ENCODE assay signal across 24 cellular contexts in genomic region chr10:116469437-116469836, GRCh38. TPM values are rescaled to one million over a fixed set of nuclear protein-coding genes. Genes with fewer than 3 reads are reported as not detected.
"Had no signal": no experiment of that assay in that cellular context is flagged by ENCODE, and none has a peak within 500 bp of the region (broad histone marks: within the 10 kb centered on the region; RNA-seq: fewer than 3 reads in every experiment).

No MANE protein-coding gene starts in this region.

- H3K4me3 ChIP-seq: colonic mucosa, esophagus squamous epithelium, gastrocnemius medialis, heart right ventricle, spleen, transverse colon had no signal

- DNase-seq: activated CD4-positive, alpha-beta T cell treated with anti-CD3 and anti-CD28 coated beads for 36 hours; activated CD8-positive, alpha-beta memory T cell treated with anti-CD3 and anti-CD28 coated beads, Interleukin-2, amount 50 U/mL, for 48 hours; activated CD8-positive, alpha-beta T cell treated with anti-CD3 and anti-CD28 coated beads for 36 hours; activated naive CD4-positive, alpha-beta T cell; activated naive CD8-positive, alpha-beta T cell treated with anti-CD3 and anti-CD28 coated beads, Interleukin-2, amount 50 U/mL, for 24 hours; colonic mucosa; esophagus squamous epithelium; gastrocnemius medialis; heart right ventricle; kidney; left ventricle myocardium superior; midbrain; posterior cingulate gyrus; right cardiac atrium; spleen; stimulated activated CD4-positive, alpha-beta T cell treated with anti-CD3 and anti-CD28 coated beads, Interleukin-1b, Interleukin-23, amount 100 ng/mL, for 48 hours; stimulated activated naive B cell treated with anti-CD40 and anti-IgM and Interleukin-4, amounts not matched to agents 10 μg/mL and 1 μg/mL and 100 μg/mL, for 72 hours; substantia nigra; T-helper 1 cell; transverse colon; WERI-Rb-1 had no signal

- FAIRE-seq: kidney had no signal

- H3K4me1 ChIP-seq: colonic mucosa, esophagus squamous epithelium, gastrocnemius medialis, heart right ventricle, spleen, transverse colon had no signal

- H3K4me3 Mint-ChIP-seq: activated CD4-positive, alpha-beta T cell treated with anti-CD3 and anti-CD28 coated beads for 36 hours; activated CD8-positive, alpha-beta T cell treated with anti-CD3 and anti-CD28 coated beads for 36 hours; activated naive CD8-positive, alpha-beta T cell treated with anti-CD3 and anti-CD28 coated beads, Interleukin-2, amount 50 U/mL, for 24 hours; activated T-helper 1 cell treated with anti-CD3 and anti-CD28 coated beads, Interleukin-12 subunit alpha, Interleukin-12 subunit beta, Interleukin-2, Interleukin-4 antibody, amounts not matched to agents 30 ng/mL and 10 ng/mL and 1 ng/mL, durations not matched to agents 14 hours and 24 hours and 36 hours; stimulated activated naive B cell treated with anti-CD40 and anti-IgM and Interleukin-4, amounts not matched to agents 10 μg/mL and 1 μg/mL and 100 μg/mL, for 72 hours had no signal

- H3K36me3 Mint-ChIP-seq: stimulated activated naive B cell treated with anti-CD40 and anti-IgM and Interleukin-4, amounts not matched to agents 10 μg/mL and 1 μg/mL and 100 μg/mL, for 72 hours had no signal

- H3K9me3 Mint-ChIP-seq: activated CD8-positive, alpha-beta T cell treated with anti-CD3 and anti-CD28 coated beads for 36 hours; activated naive CD8-positive, alpha-beta T cell treated with anti-CD3 and anti-CD28 coated beads, Interleukin-2, amount 50 U/mL, for 24 hours; activated T-helper 1 cell treated with anti-CD3 and anti-CD28 coated beads, Interleukin-12 subunit alpha, Interleukin-12 subunit beta, Interleukin-2, Interleukin-4 antibody, amounts not matched to agents 30 ng/mL and 10 ng/mL and 1 ng/mL, durations not matched to agents 14 hours and 24 hours and 36 hours had no signal

- H3K27ac Mint-ChIP-seq: activated CD4-positive, alpha-beta T cell treated with anti-CD3 and anti-CD28 coated beads for 36 hours; activated CD8-positive, alpha-beta T cell treated with anti-CD3 and anti-CD28 coated beads for 36 hours; activated naive CD8-positive, alpha-beta T cell treated with anti-CD3 and anti-CD28 coated beads, Interleukin-2, amount 50 U/mL, for 24 hours; activated T-helper 1 cell treated with anti-CD3 and anti-CD28 coated beads, Interleukin-12 subunit alpha, Interleukin-12 subunit beta, Interleukin-2, Interleukin-4 antibody, amounts not matched to agents 30 ng/mL and 10 ng/mL and 1 ng/mL, durations not matched to agents 14 hours and 24 hours and 36 hours; stimulated activated naive B cell treated with anti-CD40 and anti-IgM and Interleukin-4, amounts not matched to agents 10 μg/mL and 1 μg/mL and 100 μg/mL, for 72 hours had no signal

- H3K27ac ChIP-seq: colonic mucosa, esophagus squamous epithelium, gastrocnemius medialis, heart right ventricle, neutrophil, spleen, transverse colon, WERI-Rb-1 had no signal

- H3K9me3 ChIP-seq: colonic mucosa, esophagus squamous epithelium, gastrocnemius medialis, heart right ventricle, neutrophil, spleen, transverse colon had no signal

- H3K36me3 ChIP-seq: colonic mucosa, esophagus squamous epithelium, gastrocnemius medialis, heart right ventricle, neutrophil, spleen, transverse colon, WERI-Rb-1 had no signal

- H3K27me3 Mint-ChIP-seq: stimulated activated naive B cell treated with anti-CD40 and anti-IgM and Interleukin-4, amounts not matched to agents 10 μg/mL and 1 μg/mL and 100 μg/mL, for 72 hours had no signal

- H3K4me1 Mint-ChIP-seq: activated CD4-positive, alpha-beta T cell treated with anti-CD3 and anti-CD28 coated beads for 36 hours; activated naive CD8-positive, alpha-beta T cell treated with anti-CD3 and anti-CD28 coated beads, Interleukin-2, amount 50 U/mL, for 24 hours; stimulated activated naive B cell treated with anti-CD40 and anti-IgM and Interleukin-4, amounts not matched to agents 10 μg/mL and 1 μg/mL and 100 μg/mL, for 72 hours had no signal

- H3K27me3 ChIP-seq: colonic mucosa, esophagus squamous epithelium, gastrocnemius medialis, transverse colon had no signal

RNA-seq across cellular contexts. Expression of gene PNLIPRP3, which starts 41.8 kb away (rescaled TPM):
- total RNA-seq: activated CD4-positive, alpha-beta T cell treated with anti-CD3 and anti-CD28 coated beads for 36 hours; activated CD8-positive, alpha-beta T cell treated with anti-CD3 and anti-CD28 coated beads for 36 hours; activated T-helper 1 cell treated with anti-CD3 and anti-CD28 coated beads, Interleukin-12 subunit alpha, Interleukin-12 subunit beta, Interleukin-2, Interleukin-4 antibody, amounts not matched to agents 30 ng/mL and 10 ng/mL and 1 ng/mL, durations not matched to agents 14 hours and 24 hours and 36 hours; cardiac septum; colonic mucosa; gastrocnemius medialis; heart right ventricle; kidney; left ventricle myocardium superior; right cardiac atrium; spleen had no signal
- polyA plus RNA-seq: heart right ventricle, right cardiac atrium, spleen had no signal
